In the genomic region with DNA sequence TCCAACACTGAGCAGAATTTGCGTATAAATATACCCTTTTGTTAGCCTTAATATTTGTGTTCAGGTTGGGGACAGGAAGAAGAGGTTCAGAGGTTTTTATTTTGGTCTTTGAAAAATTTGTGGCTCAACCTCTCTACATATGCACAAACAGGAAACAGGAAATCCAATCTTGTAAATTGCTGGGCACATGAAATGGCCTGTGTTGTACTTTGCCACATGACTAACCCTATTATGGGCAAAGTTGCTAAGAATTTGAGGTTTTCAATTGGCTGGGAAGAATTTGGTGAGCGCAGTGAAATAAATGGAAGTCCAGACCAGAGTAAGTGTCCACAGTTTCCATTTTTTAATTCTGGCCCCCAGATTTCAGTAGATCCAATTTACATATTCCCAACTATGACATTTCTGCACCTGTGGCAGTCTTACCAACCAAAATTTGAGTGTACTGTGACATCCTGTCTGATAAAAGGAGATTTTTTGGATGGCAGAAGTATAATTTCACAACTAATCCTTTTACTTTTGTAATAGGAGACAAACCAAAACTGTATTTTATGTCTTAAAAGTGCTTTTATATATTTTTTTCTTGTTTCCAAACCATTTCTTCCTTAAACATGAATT, we compare ENCODE assay signal across 12 cellular contexts.
DNase-seq lines count a peak whose midpoint lies in the region; ATAC-seq, FAIRE-seq and TF ChIP-seq lines count a peak whose summit lies in the region.
"Had no signal": no experiment of that assay in that cellular context is flagged by ENCODE, and none has a peak within 500 bp of the region (broad histone marks: within the 10 kb centered on the region; RNA-seq: fewer than 3 reads in every experiment).

No MANE protein-coding gene starts in this region.

- peaks cover 9 to 11% of the 10 kb centered on the region in 2 donors for H3K4me1 ChIP-seq in adrenal gland (replicated peaks in 1 of 2)

- FAIRE-seq in islet of Langerhans (lab: Jason Lieb, UNC): peak; percentile 17

- no peaks in the 10 kb centered on the region for H3K9me3 Mint-ChIP-seq in stimulated activated naive CD8-positive, alpha-beta T cell treated with anti-CD3 and anti-CD28 coated beads, Interleukin-15, Interleukin-2, amounts not matched to agents 100 ng/mL and 50 ng/mL, for 24 hours
- H3K9me3 Mint-ChIP-seq: nephron had no signal

- 83 to 97% (median 93%) methylated on average over 2 of the region's 2 CpGs for WGBS in adrenal gland, 4 donors

- H3K36me3 ChIP-seq in adrenal gland (replicated peaks in 1 of 2): peaks cover 0 to 27% of the 10 kb centered on the region in 2 donors

- intact Hi-C loops in adrenal gland (cut with DNase I): no loop called here

- TF ChIP-seq CTCF in VCaP (conservative IDR thresholded peaks at IDR 0.05) (no peak), adrenal gland (IDR thresholded peaks at IDR 0.05) (no peak)

- no peaks in the 10 kb centered on the region for H3K9me3 ChIP-seq in adrenal gland (replicated peaks in 1 of 3)

- no peak overlapping the region for H3K4me3 Mint-ChIP-seq in stimulated activated naive CD8-positive, alpha-beta T cell treated with anti-CD3 and anti-CD28 coated beads, Interleukin-15, Interleukin-2, amounts not matched to agents 100 ng/mL and 50 ng/mL, for 24 hours
- H3K4me3 Mint-ChIP-seq: nephron had no signal

- H3K27me3 ChIP-seq in adrenal gland: no peaks in the 10 kb centered on the region

- no peak for DNase-seq in stimulated activated naive CD8-positive, alpha-beta T cell treated with anti-CD3 and anti-CD28 coated beads, Interleukin-15, Interleukin-2, amounts not matched to agents 100 U/mL and 50 U/mL, for 24 hours
- no peak for DNase-seq in NCI-H524 treated with DMSO at 0.1 percent for 48 hours (lab: John Stamatoyannopoulos, UW)
- no peak for DNase-seq in T1000 (lab: John Stamatoyannopoulos, UW)
- DNase-seq in adrenal gland: no peak
- DNase-seq: Karpas-422, NCI-H2171 had no signal

- no peak for TF ChIP-seq POLR2A in adrenal gland (IDR thresholded peaks at IDR 0.05)

- no peak overlapping the region for H3K4me3 ChIP-seq in adrenal gland
- H3K4me3 ChIP-seq: skin epidermis had no signal

- no peaks in the 10 kb centered on the region for H3K27me3 Mint-ChIP-seq in stimulated activated naive CD8-positive, alpha-beta T cell treated with anti-CD3 and anti-CD28 coated beads, Interleukin-15, Interleukin-2, amounts not matched to agents 100 ng/mL and 50 ng/mL, for 24 hours

- H3K27ac ChIP-seq in VCaP: peak overlapping the region; percentile 36
- peak overlapping the region in 1 of 5 donors; percentile 23 for H3K27ac ChIP-seq in adrenal gland

- peaks cover 38% of the 10 kb centered on the region for H3K4me1 Mint-ChIP-seq in stimulated activated naive CD8-positive, alpha-beta T cell treated with anti-CD3 and anti-CD28 coated beads, Interleukin-15, Interleukin-2, amounts not matched to agents 100 ng/mL and 50 ng/mL, for 24 hours (ENCODE audit: low read depth)
- H3K4me1 Mint-ChIP-seq: nephron had no signal

- peaks cover 79% of the 10 kb centered on the region for H3K36me3 Mint-ChIP-seq in stimulated activated naive CD8-positive, alpha-beta T cell treated with anti-CD3 and anti-CD28 coated beads, Interleukin-15, Interleukin-2, amounts not matched to agents 100 ng/mL and 50 ng/mL, for 24 hours (ENCODE audit: low read depth)

- no peak for ATAC-seq in stimulated activated naive CD8-positive, alpha-beta T cell treated with anti-CD3 and anti-CD28 coated beads, Interleukin-15, Interleukin-2, amounts not matched to agents 100 U/mL and 50 U/mL, for 24 hours
- no peak for ATAC-seq in HG03460 (IDR thresholded peaks at IDR 0.05; ENCODE audit: unreplicated experiment)

- peak overlapping the region; percentile 78 for H3K27ac Mint-ChIP-seq in stimulated activated naive CD8-positive, alpha-beta T cell treated with anti-CD3 and anti-CD28 coated beads, Interleukin-15, Interleukin-2, amounts not matched to agents 100 ng/mL and 50 ng/mL, for 24 hours
